ENCODE assay signal across 17 cellular contexts in genomic region chr14:92844220-92844619, GRCh38. TPM values are rescaled to one million over a fixed set of nuclear protein-coding genes. Genes with fewer than 3 reads are reported as not detected.
DNase-seq lines count a peak whose midpoint lies in the region; ATAC-seq, FAIRE-seq and TF ChIP-seq lines count a peak whose summit lies in the region.
"Had no signal": no experiment of that assay in that cellular context is flagged by ENCODE, and none has a peak within 500 bp of the region (broad histone marks: within the 10 kb centered on the region; RNA-seq: fewer than 3 reads in every experiment).

No MANE protein-coding gene starts in this region.

- peaks cover 32% of the 10 kb centered on the region for H3K36me3 Mint-ChIP-seq in activated T-cell treated with anti-CD3 and anti-CD28 coated beads, Interleukin-2, amount 50 U/mL, for 24 hours (ENCODE audit: low read depth)
- H3K36me3 Mint-ChIP-seq in activated T-helper 17 cell treated with anti-CD3 and anti-CD28 coated beads, Interleukin-2, amount 50 U/mL, for 72 hours (ENCODE audit: low read depth), result peaks cover 34% of the 10 kb centered on the region
- H3K36me3 Mint-ChIP-seq in stimulated activated effector memory CD8-positive, alpha-beta T cell treated with anti-CD3 and anti-CD28 coated beads, Interleukin-12 subunit alpha, Interleukin-12 subunit beta, amount 100 ng/mL, for 72 hours, result peaks cover 38% of the 10 kb centered on the region

- peaks cover 53% of the 10 kb centered on the region for H3K4me1 Mint-ChIP-seq in activated T-cell treated with anti-CD3 and anti-CD28 coated beads, Interleukin-2, amount 50 U/mL, for 24 hours (ENCODE audit: low read depth)
- peaks cover 42% of the 10 kb centered on the region for H3K4me1 Mint-ChIP-seq in activated T-helper 17 cell treated with anti-CD3 and anti-CD28 coated beads, Interleukin-2, amount 50 U/mL, for 72 hours
- peaks cover 38% of the 10 kb centered on the region for H3K4me1 Mint-ChIP-seq in stimulated activated effector memory CD8-positive, alpha-beta T cell treated with anti-CD3 and anti-CD28 coated beads, Interleukin-12 subunit alpha, Interleukin-12 subunit beta, amount 100 ng/mL, for 72 hours

- H3K4me3 Mint-ChIP-seq in activated T-cell treated with anti-CD3 and anti-CD28 coated beads, Interleukin-2, amount 50 U/mL, for 24 hours, result no peak overlapping the region
- H3K4me3 Mint-ChIP-seq in activated T-helper 17 cell treated with anti-CD3 and anti-CD28 coated beads, Interleukin-2, amount 50 U/mL, for 72 hours, result peak overlapping the region; percentile 74
- no peak overlapping the region for H3K4me3 Mint-ChIP-seq in stimulated activated effector memory CD8-positive, alpha-beta T cell treated with anti-CD3 and anti-CD28 coated beads, Interleukin-12 subunit alpha, Interleukin-12 subunit beta, amount 100 ng/mL, for 72 hours
- H3K4me3 Mint-ChIP-seq: memory B cell had no signal

- no peak for DNase-seq in activated T-cell treated with anti-CD3 and anti-CD28 coated beads, Interleukin-2, amount 50 U/mL, for 24 hours
- no peak for DNase-seq in activated T-cell treated with anti-CD3 and anti-CD28 coated beads, Interleukin-2, amount 50 U/mL, for 1 hour
- no peak for DNase-seq in stimulated activated effector memory CD8-positive, alpha-beta T cell treated with anti-CD3 and anti-CD28 coated beads, Interleukin-12 subunit alpha, Interleukin-12 subunit beta, amount 100 ng/mL, for 72 hours (ENCODE audit: low spot score in 2 of 2)
- DNase-seq in GM12892 (ENCODE audit: insufficient read length), result no peak
- DNase-seq in left cardiac atrium, result no peak
- DNase-seq: activated gamma-delta T cell, caudate nucleus, COR-L47, NCI-H2107, NCI-H748 treated with DMSO at 0.1 percent for 48 hours, right cardiac atrium had no signal

- peak overlapping the region; percentile 61 for H3K27ac Mint-ChIP-seq in activated T-cell treated with anti-CD3 and anti-CD28 coated beads, Interleukin-2, amount 50 U/mL, for 24 hours
- peak overlapping the region; percentile 93 for H3K27ac Mint-ChIP-seq in activated T-helper 17 cell treated with anti-CD3 and anti-CD28 coated beads, Interleukin-2, amount 50 U/mL, for 72 hours
- H3K27ac Mint-ChIP-seq in stimulated activated effector memory CD8-positive, alpha-beta T cell treated with anti-CD3 and anti-CD28 coated beads, Interleukin-12 subunit alpha, Interleukin-12 subunit beta, amount 100 ng/mL, for 72 hours, result peak overlapping the region; percentile 62
- H3K27ac Mint-ChIP-seq: memory B cell had no signal

- intact Hi-C loops in left cardiac atrium (cut with DNase I), result no loop called here

- no peak for TF ChIP-seq POLR2A in GM12892 (IDR thresholded peaks at IDR 0.05; ENCODE audit: low read depth, low read length)

- peaks cover 5% of the 10 kb centered on the region for H3K9me3 Mint-ChIP-seq in activated T-cell treated with anti-CD3 and anti-CD28 coated beads, Interleukin-2, amount 50 U/mL, for 24 hours
- H3K9me3 Mint-ChIP-seq in activated T-helper 17 cell treated with anti-CD3 and anti-CD28 coated beads, Interleukin-2, amount 50 U/mL, for 72 hours, result peaks cover 4% of the 10 kb centered on the region
- peaks cover 4% of the 10 kb centered on the region for H3K9me3 Mint-ChIP-seq in stimulated activated effector memory CD8-positive, alpha-beta T cell treated with anti-CD3 and anti-CD28 coated beads, Interleukin-12 subunit alpha, Interleukin-12 subunit beta, amount 100 ng/mL, for 72 hours

- peak; percentile 45 for ATAC-seq in GM21529 (IDR thresholded peaks at IDR 0.05; ENCODE audit: unreplicated experiment)
- ATAC-seq in activated T-helper 17 cell treated with anti-CD3 and anti-CD28 coated beads, Interleukin-2, amount 50 U/mL, for 72 hours (replicated peaks), result peak; percentile 76
- peak; percentile 71 for ATAC-seq in stimulated activated effector memory CD8-positive, alpha-beta T cell treated with anti-CD3 and anti-CD28 coated beads, Interleukin-12 subunit alpha, Interleukin-12 subunit beta, amount 100 ng/mL, for 72 hours
- ATAC-seq in left cardiac atrium, result no peak
- ATAC-seq in HG03196 (IDR thresholded peaks at IDR 0.05; ENCODE audit: unreplicated experiment), result no peak
- ATAC-seq: foreskin keratinocyte, HCT116, right cardiac atrium had no signal

- no peak for FAIRE-seq in GM12892 (lab: Jason Lieb, UNC)

- H3K27me3 Mint-ChIP-seq in activated T-cell treated with anti-CD3 and anti-CD28 coated beads, Interleukin-2, amount 50 U/mL, for 24 hours, result no peaks in the 10 kb centered on the region
- H3K27me3 Mint-ChIP-seq in activated T-helper 17 cell treated with anti-CD3 and anti-CD28 coated beads, Interleukin-2, amount 50 U/mL, for 72 hours, result no peaks in the 10 kb centered on the region
- H3K27me3 Mint-ChIP-seq: memory B cell had no signal

RNA-seq across cellular contexts. Expression of gene GOLGA5, which starts 50.1 kb away (rescaled TPM):
- total RNA-seq in activated T-helper 17 cell treated with anti-CD3 and anti-CD28 coated beads, Interleukin-2, amount 50 U/mL, for 72 hours, result 10 to 100 TPM; 18.8 to 19.5 TPM
- 19.8 TPM for polyA plus RNA-seq in GM12892 (2012; ENCODE audit: missing spikeins)
- total RNA-seq in left cardiac atrium, result 10 to 100 TPM; 19.9 to 30.5 TPM

Comparison
In these comparisons a context has a peak if more than half of its experiments do, and no peak if none do; other contexts are left out.
1. ATAC-seq: peak in GM21529 (single experiment), activated T-helper 17 cell treated with anti-CD3 and anti-CD28 coated beads, Interleukin-2, amount 50 U/mL, for 72 hours (single experiment) and stimulated activated effector memory CD8-positive, alpha-beta T cell treated with anti-CD3 and anti-CD28 coated beads, Interleukin-12 subunit alpha, Interleukin-12 subunit beta, amount 100 ng/mL, for 72 hours (single experiment); none in left cardiac atrium (0 of 2) and HG03196 (single experiment).
2. Peak in every context shown above with its lines, with median percentiles within 50 percentile points of each other: H3K27ac Mint-ChIP-seq.